Comparison of ENCODE assay signal across 13 cellular contexts in the genomic region with DNA sequence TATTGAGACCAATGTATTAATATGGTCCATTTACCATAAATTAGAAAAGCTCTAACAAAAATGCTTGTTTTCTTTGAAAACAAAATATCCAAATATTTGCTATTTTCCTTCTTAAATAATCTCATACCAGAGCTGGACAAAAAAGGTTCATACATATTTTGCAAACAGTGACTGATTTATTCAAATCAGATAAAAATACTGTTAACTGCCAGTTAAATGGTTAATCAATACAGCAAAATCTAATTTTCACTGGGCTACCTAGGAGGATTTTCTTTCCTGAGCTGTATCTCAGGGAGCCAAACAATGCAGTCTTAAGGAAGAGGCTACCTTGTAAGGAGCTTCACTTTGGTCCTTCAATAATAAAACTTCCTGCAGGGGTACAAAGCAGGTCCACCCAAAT. TPM values are rescaled to one million over a fixed set of nuclear protein-coding genes. Genes with fewer than 3 reads are reported as not detected.
A peak's percentile ranks its signal among the peaks of the same experiment; 100 is the strongest.
DNase-seq lines count a peak whose midpoint lies in the region; ATAC-seq and TF ChIP-seq lines count a peak whose summit lies in the region.
"Had no signal": no experiment of that assay in that cellular context is flagged by ENCODE, and none has a peak within 500 bp of the region (broad histone marks: within the 10 kb centered on the region; RNA-seq: fewer than 3 reads in every experiment).

No MANE protein-coding gene starts in this region.

- DNase-seq in AG09309 (ENCODE audit: low read depth): no peak
- no peak for DNase-seq in RWPE2 (ENCODE audit: low spot score)
- DNase-seq in fibroblast of the aortic adventitia (ENCODE audit: low read depth): no peak
- no peak for DNase-seq in osteocyte (ENCODE audit: extremely low spot score, unreplicated experiment)
- no peak for DNase-seq in amygdala (lab: John Stamatoyannopoulos, UW)
- DNase-seq in mucosa of gallbladder (ENCODE audit: low spot score): no peak
- DNase-seq: activated effector memory CD4-positive, alpha-beta T cell treated with anti-CD3 and anti-CD28 coated beads, Interleukin-2, amount 50 U/mL, for 16 hours; CD4-positive, CD25-positive, alpha-beta regulatory T cell; erythroblast; NCI-H226; T-helper 9 cell had no signal

- peaks cover 37% of the 10 kb centered on the region for H3K36me3 ChIP-seq in RWPE2 (ENCODE audit: low read depth)

- H3K4me3 Mint-ChIP-seq in osteocyte (ENCODE audit: unreplicated experiment): peak overlapping the region; percentile 85

- peaks cover 11% of the 10 kb centered on the region for H3K4me1 ChIP-seq in RWPE2 (ENCODE audit: insufficient read depth, poor library complexity, severe bottlenecking)

- no peak for ATAC-seq in RWPE2 (ENCODE audit: low read depth)
- ATAC-seq in HG02884 (IDR thresholded peaks at IDR 0.05; ENCODE audit: unreplicated experiment): no peak
- no peak for ATAC-seq in GM19035 (IDR thresholded peaks at IDR 0.05; ENCODE audit: unreplicated experiment)

- peak overlapping the region; percentile 84 for H3K27ac ChIP-seq in RWPE2 (ENCODE audit: poor library complexity, severe bottlenecking)

- H3K27me3 ChIP-seq in RWPE2 (ENCODE audit: insufficient read depth, poor library complexity, severe bottlenecking): no peaks in the 10 kb centered on the region

- TF ChIP-seq CTCF in AG09309 (IDR thresholded peaks at IDR 0.05; ENCODE audit: control insufficient read depth, insufficient read depth, low read depth, low read length, missing control alignments): no peak
- TF ChIP-seq CTCF in RWPE2 (IDR thresholded peaks at IDR 0.05; ENCODE audit: poor library complexity, severe bottlenecking): no peak
- no peak for TF ChIP-seq CTCF in fibroblast of the aortic adventitia (IDR thresholded peaks at IDR 0.05; ENCODE audit: insufficient read depth, low read length)
- TF ChIP-seq CTCF in osteocyte (IDR thresholded peaks at IDR 0.05): no peak

- H3K4me3 ChIP-seq in AG09309 (ENCODE audit: control insufficient read depth, low read depth, low read length) (peak overlapping the region; percentile 86), RWPE2 (ENCODE audit: severe bottlenecking) (peak overlapping the region; percentile 91), fibroblast of the aortic adventitia (ENCODE audit: low read depth, low read length) (peak overlapping the region; percentile 99)

- H3K27ac Mint-ChIP-seq in osteocyte (ENCODE audit: unreplicated experiment): peak overlapping the region; percentile 97
- H3K27ac Mint-ChIP-seq: CD4-positive, CD25-positive, alpha-beta regulatory T cell had no signal

- H3K9me3 Mint-ChIP-seq in osteocyte (ENCODE audit: unreplicated experiment): no peaks in the 10 kb centered on the region

- H3K4me1 Mint-ChIP-seq in osteocyte (ENCODE audit: unreplicated experiment): peaks cover 55% of the 10 kb centered on the region

- H3K27me3 Mint-ChIP-seq in osteocyte (ENCODE audit: unreplicated experiment): no peaks in the 10 kb centered on the region

- H3K36me3 Mint-ChIP-seq in osteocyte (ENCODE audit: unreplicated experiment): peaks cover 17% of the 10 kb centered on the region
- H3K36me3 Mint-ChIP-seq: CD4-positive, CD25-positive, alpha-beta regulatory T cell had no signal

- no peaks in the 10 kb centered on the region for H3K9me3 ChIP-seq in RWPE2 (ENCODE audit: severe bottlenecking)

RNA-seq across cellular contexts. Expression of a gene that starts 2.0 kb away (rescaled TPM):
- total RNA-seq in fibroblast of the aortic adventitia (ENCODE audit: low replicate concordance) (133 and 162 TPM in 2 replicates), osteocyte (302 and 304 TPM in 2 replicates), mucosa of gallbladder (125 TPM)
